Comparison of ENCODE assay signal across 24 cellular contexts in the genomic region with DNA sequence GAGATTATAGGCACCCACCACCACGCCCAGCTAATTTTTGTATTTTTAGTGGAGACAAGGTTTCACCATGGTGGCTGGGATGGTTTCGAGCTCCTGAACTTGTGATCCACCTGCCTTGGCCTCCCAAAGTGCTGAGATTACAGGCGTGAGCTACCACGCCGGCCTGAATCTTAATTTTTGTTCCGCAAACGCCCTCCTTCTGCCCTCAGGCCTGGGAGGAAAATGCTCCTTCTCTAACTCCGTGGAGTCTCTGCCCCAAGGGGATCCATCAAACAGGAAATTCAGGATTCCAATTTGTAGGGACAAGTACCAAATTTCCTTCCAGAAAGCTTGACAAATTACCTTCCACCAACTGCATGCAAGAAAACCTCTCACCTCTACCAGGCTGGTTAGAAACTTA. TPM values are rescaled to one million over a fixed set of nuclear protein-coding genes. Genes with fewer than 3 reads are reported as not detected.
DNase-seq lines count a peak whose midpoint lies in the region; ATAC-seq, FAIRE-seq and TF ChIP-seq lines count a peak whose summit lies in the region.
"Had no signal": no experiment of that assay in that cellular context is flagged by ENCODE, and none has a peak within 500 bp of the region (broad histone marks: within the 10 kb centered on the region; RNA-seq: fewer than 3 reads in every experiment).

No MANE protein-coding gene starts in this region.

- CTCF ChIA-PET in A549 (lab: Yijun Ruan, JAX): no interaction called here
- CTCF ChIA-PET in T-cell (lab: Charles Lee): interaction anchor here in 1 of 2 donors (0.6 to 1.0 kb wide), 2 partner anchors 51 to 290 kb away, joined by 3 to 6 read pairs; no protein-coding TSS in a partner anchor

- no peaks in the 10 kb centered on the region for H3K79me2 ChIP-seq in neural progenitor cell (ENCODE audit: low read depth)

- H3K36me3 Mint-ChIP-seq in neural progenitor cell: peaks cover 1% of the 10 kb centered on the region
- H3K36me3 Mint-ChIP-seq in T-cell: no peaks in the 10 kb centered on the region
- H3K36me3 Mint-ChIP-seq: CD4-positive, CD25-positive, alpha-beta regulatory T cell had no signal

- H3K4me3 Mint-ChIP-seq in neural progenitor cell (no peak overlapping the region), T-cell (no peak overlapping the region)
- H3K4me3 Mint-ChIP-seq: CD4-positive, CD25-positive, alpha-beta regulatory T cell had no signal

- H3K36me3 ChIP-seq in neural progenitor cell: no peaks in the 10 kb centered on the region
- H3K36me3 ChIP-seq: BE2C had no signal

- H3K4me3 ChIP-seq in A549: no peak overlapping the region
- H3K4me3 ChIP-seq in neural progenitor cell: no peak overlapping the region
- H3K4me3 ChIP-seq: GM12878, SK-N-MC had no signal

- POLR2A ChIA-PET in A549 (lab: Yijun Ruan, JAX) (no interaction called here), T-cell (lab: Charles Lee) (no interaction called here)

- no peaks in the 10 kb centered on the region for H3K4me1 Mint-ChIP-seq in neural progenitor cell
- peaks cover 2 to 14% (median 6%) of the 10 kb centered on the region in 3 donors for H3K4me1 Mint-ChIP-seq in T-cell

- H3K9ac ChIP-seq in neural progenitor cell: no peak overlapping the region
- H3K9ac ChIP-seq: KMS-11 had no signal

- H3K27ac Mint-ChIP-seq in neural progenitor cell (no peak overlapping the region), T-cell (no peak overlapping the region)

- TF ChIP-seq EP300 in A549 (IDR thresholded peaks at IDR 0.05): no peak

- H3K27ac ChIP-seq in A549 (0 out of 6 replicates have a peak overlapping the region, but pooled peaks of 1 of the 2 experiments have one; percentile 38), neural progenitor cell (no peak overlapping the region)
- H3K27ac ChIP-seq: KMS-11, SK-N-MC had no signal

- H4K20me1 ChIP-seq in neural progenitor cell (ENCODE audit: low read depth): no peaks in the 10 kb centered on the region

- FAIRE-seq in A549 (lab: Jason Lieb, UNC) (no peak), urothelium cell line (lab: Jason Lieb, UNC) (no peak)
- FAIRE-seq: GM12878, HTR-8/SVneo had no signal

- ATAC-seq in A549: no peak
- peak; percentile 79 for ATAC-seq in esophagus mucosa
- ATAC-seq in GM18870 (IDR thresholded peaks at IDR 0.05; ENCODE audit: unreplicated experiment): no peak
- ATAC-seq in T-cell (replicated peaks in 1 of 4): no peak
- ATAC-seq in GM18519 (IDR thresholded peaks at IDR 0.05; ENCODE audit: low FRiP score, unreplicated experiment): no peak
- ATAC-seq: GM12878 had no signal

- H3K4me2 ChIP-seq in A549 (peak overlapping the region; percentile 44), neural progenitor cell (no peak overlapping the region)
- H3K4me2 ChIP-seq: KMS-11 had no signal

- DNase-seq in A549 (ENCODE audit: low read depth in 1 of 2, low spot score in 1 of 2) (no peak), HT-29 (ENCODE audit: low spot score) (peak; percentile 26), neural progenitor cell (ENCODE audit: low spot score) (no peak), T-cell (no peak), urothelium cell line (ENCODE audit: low spot score) (no peak)
- DNase-seq: BE2C; CD4-positive, CD25-positive, alpha-beta regulatory T cell; COR-L47; DMS79 treated with DMSO at 0.1 percent for 48 hours; GOT3; HCEC 1CT; NCI-H1092 treated with DMSO at 0.1 percent for 48 hours; NCI-H1436 treated with DMSO at 0.1 percent for 48 hours; NCI-H510A treated with DMSO at 0.1 percent for 48 hours; NK-92 treated with Interleukin-12 subunit alpha and Interleukin-12 subunit beta, amount 100 ng/mL, for 24 hours; OCI-M1; Right ventricle myocardium superior had no signal

- H3K27me3 Mint-ChIP-seq in neural progenitor cell (ENCODE audit: insufficient read depth, low read depth): peaks cover 10% of the 10 kb centered on the region
- H3K27me3 Mint-ChIP-seq in T-cell: peaks cover 0 to 17% of the 10 kb centered on the region in 2 donors

- H3K27me3 ChIP-seq in neural progenitor cell: peaks cover 29% of the 10 kb centered on the region

- H3K9me3 Mint-ChIP-seq in neural progenitor cell (peaks cover 13% of the 10 kb centered on the region), T-cell (peaks cover 3 to 9% (median 3%) of the 10 kb centered on the region in 3 donors)

- H3K4me1 ChIP-seq in A549: no peaks in the 10 kb centered on the region
- no peaks in the 10 kb centered on the region for H3K4me1 ChIP-seq in neural progenitor cell
- H3K4me1 ChIP-seq: BE2C had no signal

- TF ChIP-seq POLR2A in A549 (IDR thresholded peaks at IDR 0.05; ENCODE audit: low read length): no peak

- no peak for TF ChIP-seq RAD21 in A549 (conservative IDR thresholded peaks at IDR 0.05 in 1 of 2, IDR thresholded peaks at IDR 0.05 in 1 of 2)

- TF ChIP-seq CTCF in A549 (IDR thresholded peaks at IDR 0.05): no peak; the same call in 2 of the 3 replicates
- no peak for TF ChIP-seq CTCF in neural progenitor cell (IDR thresholded peaks at IDR 0.05)

- WGBS in A549 (ENCODE audit: missing lambda C conversion rate): 69% methylated on average over 8 of the region's 8 CpGs

- peaks cover 15% of the 10 kb centered on the region for H3K9me3 ChIP-seq in A549
- peaks cover 2% of the 10 kb centered on the region for H3K9me3 ChIP-seq in neural progenitor cell (ENCODE audit: low read depth)
- H3K9me3 ChIP-seq: BE2C had no signal

- H3F3A ChIP-seq in neural progenitor cell (ENCODE audit: low read depth): no peaks in the 10 kb centered on the region

- H2AFZ ChIP-seq in neural progenitor cell (replicated peaks): peak overlapping the region; percentile 63

TF ChIP-seq in A549, 52 proteins besides CTCF, POLR2A, EP300 and RAD21:
- TF ChIP-seq SMC3 (IDR thresholded peaks at IDR 0.05) (no peak), JUNB (IDR thresholded peaks at IDR 0.05) (no peak), HEYL (CRISPR knock-in tag; IDR thresholded peaks at IDR 0.05) (no peak), ESRRA (IDR thresholded peaks at IDR 0.05; ENCODE audit: borderline replicate concordance, low read length) (no peak), CBX8 (IDR thresholded peaks at IDR 0.05) (no peak), MAZ (IDR thresholded peaks at IDR 0.05; ENCODE audit: borderline replicate concordance, low read depth, low read length) (no peak), CHD4 (IDR thresholded peaks at IDR 0.05; ENCODE audit: borderline replicate concordance) (no peak), TFCP2L1 (CRISPR knock-in tag; IDR thresholded peaks at IDR 0.05) (no peak), RCOR1 (IDR thresholded peaks at IDR 0.05; ENCODE audit: low read depth, low read length) (no peak), NPAS2 (CRISPR knock-in tag; IDR thresholded peaks at IDR 0.05; ENCODE audit: borderline replicate concordance) (no peak), HOXB5 (CRISPR knock-in tag; IDR thresholded peaks at IDR 0.05) (no peak)
- TF ChIP-seq, protein P1, sequence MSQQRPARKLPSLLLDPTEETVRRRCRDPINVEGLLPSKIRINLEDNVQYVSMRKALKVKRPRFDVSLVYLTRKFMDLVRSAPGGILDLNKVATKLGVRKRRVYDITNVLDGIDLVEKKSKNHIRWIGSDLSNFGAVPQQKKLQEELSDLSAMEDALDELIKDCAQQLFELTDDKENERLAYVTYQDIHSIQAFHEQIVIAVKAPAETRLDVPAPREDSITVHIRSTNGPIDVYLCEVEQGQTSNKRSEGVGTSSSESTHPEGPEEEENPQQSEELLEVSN (IDR thresholded peaks at IDR 0.05; ENCODE audit: borderline replicate concordance, low read depth): no peak
- TF ChIP-seq, protein P2, sequence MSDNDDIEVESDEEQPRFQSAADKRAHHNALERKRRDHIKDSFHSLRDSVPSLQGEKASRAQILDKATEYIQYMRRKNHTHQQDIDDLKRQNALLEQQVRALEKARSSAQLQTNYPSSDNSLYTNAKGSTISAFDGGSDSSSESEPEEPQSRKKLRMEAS (IDR thresholded peaks at IDR 0.05): no peak
- TF ChIP-seq, protein P3, sequence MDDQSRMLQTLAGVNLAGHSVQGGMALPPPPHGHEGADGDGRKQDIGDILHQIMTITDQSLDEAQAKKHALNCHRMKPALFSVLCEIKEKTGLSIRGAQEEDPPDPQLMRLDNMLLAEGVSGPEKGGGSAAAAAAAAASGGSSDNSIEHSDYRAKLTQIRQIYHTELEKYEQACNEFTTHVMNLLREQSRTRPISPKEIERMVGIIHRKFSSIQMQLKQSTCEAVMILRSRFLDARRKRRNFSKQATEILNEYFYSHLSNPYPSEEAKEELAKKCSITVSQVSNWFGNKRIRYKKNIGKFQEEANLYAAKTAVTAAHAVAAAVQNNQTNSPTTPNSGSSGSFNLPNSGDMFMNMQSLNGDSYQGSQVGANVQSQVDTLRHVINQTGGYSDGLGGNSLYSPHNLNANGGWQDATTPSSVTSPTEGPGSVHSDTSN (IDR thresholded peaks at IDR 0.05): no peak

RNA-seq across cellular contexts. Expression of a gene that starts 43.2 kb away (rescaled TPM):
- 9.5 and 11.2 TPM in 2 replicates for polyA plus RNA-seq in A549 (2011; rRNA removed)
- 1.1 and 1.2 TPM in 2 replicates for polyA plus RNA-seq in A549 (2012; cell fraction: cytosol; rRNA removed)
- 2.3 and 3.0 TPM in 2 replicates for polyA plus RNA-seq in A549 (2012; cell fraction: nucleus; rRNA removed)
- 6.7 to 7.0 TPM (median 6.8 TPM) in 3 replicates for polyA plus RNA-seq in A549 (2017; fragmentation: RNase III; extraction: RNeasy Plus Mini Kit Qiagen cat#74134 plus additional on column Dnase treatment)
- polyA minus RNA-seq in A549 (2011; rRNA and poly(A)+ RNA removed): 6.0 and 6.8 TPM in 2 replicates
- total RNA-seq in HT-29 (2014; rRNA removed; shearing (Covaris generic)): 3.3 and 3.5 TPM in 2 replicates
- 9.9 TPM for total RNA-seq in esophagus mucosa
- 14.8 and 24.5 TPM in 2 replicates for total RNA-seq in neural progenitor cell (ENCODE audit: low replicate concordance)
- 10 to 100 TPM; 14.8 to 21.4 (median 17.4) TPM for total RNA-seq in T-cell
